1 cellular context compared by ENCODE assay signal in the genomic region with DNA sequence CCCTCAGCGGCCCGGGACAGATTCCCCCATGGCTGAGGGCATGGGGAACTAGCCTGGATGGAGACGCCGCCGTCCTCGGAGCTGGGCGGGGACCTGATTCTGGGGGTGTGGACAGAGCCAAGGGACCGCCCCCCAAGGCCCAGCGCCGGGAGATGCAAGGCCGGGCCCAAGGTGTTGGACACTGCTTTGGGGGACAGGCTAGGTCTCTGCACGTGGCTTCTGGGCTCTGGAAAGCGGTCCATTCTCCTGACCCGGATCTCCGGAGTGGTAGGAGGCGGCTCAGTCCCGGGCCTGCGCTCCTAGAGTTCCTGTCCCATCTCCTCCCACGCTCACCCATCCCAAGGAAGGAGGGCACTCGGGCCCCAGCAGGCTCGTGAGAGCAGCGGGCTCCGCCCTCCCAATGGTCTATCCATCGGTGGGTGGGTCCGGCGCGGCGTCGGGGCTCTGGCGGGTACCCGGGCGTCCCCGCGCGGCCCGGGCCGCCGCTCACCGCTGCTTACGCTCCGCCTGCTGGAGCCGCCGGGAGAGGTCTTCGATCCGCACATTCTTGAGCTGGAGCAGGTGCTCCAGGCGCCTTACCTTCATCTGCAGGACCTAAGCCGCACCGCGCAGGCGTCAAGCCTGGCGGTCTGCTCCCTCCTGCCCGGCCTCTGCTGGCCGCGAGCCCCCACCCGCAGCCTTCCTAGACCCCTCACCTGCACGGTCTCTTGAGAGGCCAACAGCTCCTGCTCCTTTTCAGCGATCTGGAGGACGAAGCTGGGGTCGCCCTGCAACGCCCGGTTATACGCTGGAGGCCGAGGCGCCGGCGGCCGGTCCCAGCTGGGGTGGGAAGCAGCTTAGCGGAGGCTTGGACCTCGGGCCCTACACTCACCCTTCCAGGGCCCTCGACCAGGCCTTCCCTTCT.
A peak's percentile ranks its signal among the peaks of the same experiment; 100 is the strongest.
TF ChIP-seq lines count a peak whose summit lies in the region.

No MANE protein-coding gene starts in this region.

TF ChIP-seq in HEK293, 187 proteins besides CTCF, POLR2A, EP300 and RAD21 (continued from another document):
- peak; percentile 56 for TF ChIP-seq GLIS2 (tag by site-specific recombination; IDR thresholded peaks at IDR 0.05)
- TF ChIP-seq, protein P1, sequence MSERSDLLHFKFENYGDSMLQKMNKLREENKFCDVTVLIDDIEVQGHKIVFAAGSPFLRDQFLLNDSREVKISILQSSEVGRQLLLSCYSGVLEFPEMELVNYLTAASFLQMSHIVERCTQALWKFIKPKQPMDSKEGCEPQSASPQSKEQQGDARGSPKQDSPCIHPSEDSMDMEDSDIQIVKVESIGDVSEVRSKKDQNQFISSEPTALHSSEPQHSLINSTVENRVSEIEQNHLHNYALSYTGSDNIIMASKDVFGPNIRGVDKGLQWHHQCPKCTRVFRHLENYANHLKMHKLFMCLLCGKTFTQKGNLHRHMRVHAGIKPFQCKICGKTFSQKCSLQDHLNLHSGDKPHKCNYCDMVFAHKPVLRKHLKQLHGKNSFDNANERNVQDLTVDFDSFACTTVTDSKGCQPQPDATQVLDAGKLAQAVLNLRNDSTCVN (tag by site-specific recombination; optimal IDR thresholded peaks at IDR 0.05): peak; percentile 65
- TF ChIP-seq SCRT1 (tag by site-specific recombination; IDR thresholded peaks at IDR 0.05; ENCODE audit: borderline replicate concordance): no peak
- TF ChIP-seq ZFHX2 (tag by site-specific recombination; conservative IDR thresholded peaks at IDR 0.05): peak; percentile 52
- TF ChIP-seq ZNF843 (tag by site-specific recombination; IDR thresholded peaks at IDR 0.05): no peak
- no peak for TF ChIP-seq ZFP69B (tag by site-specific recombination; IDR thresholded peaks at IDR 0.05)
- no peak for TF ChIP-seq MZF1 (tag by site-specific recombination; IDR thresholded peaks at IDR 0.05; ENCODE audit: borderline replicate concordance)
- no peak for TF ChIP-seq ZBTB10 (tag by site-specific recombination; IDR thresholded peaks at IDR 0.05)
- TF ChIP-seq ZNF747 (tag by site-specific recombination; IDR thresholded peaks at IDR 0.05): no peak
- TF ChIP-seq ZNF521 (tag by site-specific recombination; IDR thresholded peaks at IDR 0.05): no peak
- no peak for TF ChIP-seq ZSCAN18 (tag by site-specific recombination; IDR thresholded peaks at IDR 0.05)
- no peak for TF ChIP-seq ZNF48 (tag by site-specific recombination; IDR thresholded peaks at IDR 0.05)
- no peak for TF ChIP-seq ELK4 (IDR thresholded peaks at IDR 0.05; ENCODE audit: borderline replicate concordance, low read depth, low read length)
- peak; percentile 89 for TF ChIP-seq ZBTB20 (tag by site-specific recombination; IDR thresholded peaks at IDR 0.05)
- no peak; the same call in 1 of the 2 replicates for TF ChIP-seq HOXD13 (CRISPR knock-in tag; IDR thresholded peaks at IDR 0.05; ENCODE audit: borderline replicate concordance)
- TF ChIP-seq ZNF449 (tag by site-specific recombination; IDR thresholded peaks at IDR 0.05): no peak
- TF ChIP-seq ZNF341 (tag by site-specific recombination; IDR thresholded peaks at IDR 0.05; ENCODE audit: low read depth): peak; percentile 39
- TF ChIP-seq EGR2 (tag by site-specific recombination; IDR thresholded peaks at IDR 0.05; ENCODE audit: low read depth): no peak
- no peak for TF ChIP-seq HOXC10 (CRISPR knock-in tag; IDR thresholded peaks at IDR 0.05)
- TF ChIP-seq, protein P2, sequence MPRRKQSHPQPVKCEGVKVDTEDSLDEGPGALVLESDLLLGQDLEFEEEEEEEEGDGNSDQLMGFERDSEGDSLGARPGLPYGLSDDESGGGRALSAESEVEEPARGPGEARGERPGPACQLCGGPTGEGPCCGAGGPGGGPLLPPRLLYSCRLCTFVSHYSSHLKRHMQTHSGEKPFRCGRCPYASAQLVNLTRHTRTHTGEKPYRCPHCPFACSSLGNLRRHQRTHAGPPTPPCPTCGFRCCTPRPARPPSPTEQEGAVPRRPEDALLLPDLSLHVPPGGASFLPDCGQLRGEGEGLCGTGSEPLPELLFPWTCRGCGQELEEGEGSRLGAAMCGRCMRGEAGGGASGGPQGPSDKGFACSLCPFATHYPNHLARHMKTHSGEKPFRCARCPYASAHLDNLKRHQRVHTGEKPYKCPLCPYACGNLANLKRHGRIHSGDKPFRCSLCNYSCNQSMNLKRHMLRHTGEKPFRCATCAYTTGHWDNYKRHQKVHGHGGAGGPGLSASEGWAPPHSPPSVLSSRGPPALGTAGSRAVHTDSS (tag by site-specific recombination; IDR thresholded peaks at IDR 0.05): no peak
- no peak for TF ChIP-seq ZNF362 (tag by site-specific recombination; IDR thresholded peaks at IDR 0.05)
- TF ChIP-seq ZNF785 (tag by site-specific recombination; IDR thresholded peaks at IDR 0.05): no peak
- TF ChIP-seq ZNF121 (tag by site-specific recombination; IDR thresholded peaks at IDR 0.05): no peak
- TF ChIP-seq SP2 (tag by site-specific recombination; IDR thresholded peaks at IDR 0.05): peak; percentile 69
- no peak for TF ChIP-seq ZNF280C (tag by site-specific recombination; IDR thresholded peaks at IDR 0.05)
- TF ChIP-seq GLI2 (tag by site-specific recombination; IDR thresholded peaks at IDR 0.05; ENCODE audit: borderline replicate concordance, low read depth): no peak
- TF ChIP-seq ZNF302 (tag by site-specific recombination; IDR thresholded peaks at IDR 0.05; ENCODE audit: low read depth): no peak
- no peak for TF ChIP-seq ZNF791 (tag by site-specific recombination; IDR thresholded peaks at IDR 0.05)
- no peak for TF ChIP-seq ZNF792 (tag by site-specific recombination; IDR thresholded peaks at IDR 0.05)
- no peak for TF ChIP-seq ZNF423 (tag by site-specific recombination; IDR thresholded peaks at IDR 0.05)
- no peak for TF ChIP-seq OVOL3 (tag by site-specific recombination; IDR thresholded peaks at IDR 0.05)
- TF ChIP-seq ZNF624 (tag by site-specific recombination; IDR thresholded peaks at IDR 0.05): no peak
